ENCODE assay signal across 23 cellular contexts in genomic region chr3:70974752-70975151, GRCh38.
A peak's percentile ranks its signal among the peaks of the same experiment; 100 is the strongest.
DNase-seq lines count a peak whose midpoint lies in the region; ATAC-seq and TF ChIP-seq lines count a peak whose summit lies in the region.
"Had no signal": no experiment of that assay in that cellular context is flagged by ENCODE, and none has a peak within 500 bp of the region (broad histone marks: within the 10 kb centered on the region; RNA-seq: fewer than 3 reads in every experiment).

No MANE protein-coding gene starts in this region.

- H3K9ac ChIP-seq in SK-N-MC (ENCODE audit: insufficient read length): no peak overlapping the region

- H3K27ac ChIP-seq in SK-N-MC: peak overlapping the region; percentile 84
- H3K27ac ChIP-seq: colonic mucosa, SJCRH30 had no signal

- peak overlapping the region; percentile 72 for H3K27ac Mint-ChIP-seq in activated naive CD4-positive, alpha-beta T cell treated with anti-CD3 and anti-CD28 coated beads, Interleukin-2, amount 50 U/mL, for 24 hours
- H3K27ac Mint-ChIP-seq in stimulated activated effector memory CD8-positive, alpha-beta T cell treated with anti-CD3 and anti-CD28 coated beads, Interleukin-12 subunit alpha, Interleukin-12 subunit beta, amount 100 ng/mL, for 72 hours: no peak overlapping the region
- H3K27ac Mint-ChIP-seq in activated CD8-positive, alpha-beta memory T cell treated with anti-CD3 and anti-CD28 coated beads, Interleukin-2, amount 10 ng/mL, durations not matched to agents 7 days and 5 days: no peak overlapping the region
- H3K27ac Mint-ChIP-seq: activated T-helper 1 cell treated with anti-CD3 and anti-CD28 coated beads, Interleukin-12 subunit alpha, Interleukin-12 subunit beta, Interleukin-2, Interleukin-4 antibody, amounts not matched to agents 30 ng/mL and 10 ng/mL and 1 ng/mL, durations not matched to agents 14 hours and 24 hours and 36 hours; endodermal cell; T-helper 1 cell treated with Interleukin-12 subunit alpha and Interleukin-12 subunit beta and Interleukin-4 antibody, amounts not matched to agents 30 μg/mL and 1 μg/mL, for 36 hours had no signal

- no peak for TF ChIP-seq CTCF in fibroblast of mammary gland (conservative IDR thresholded peaks at IDR 0.05; ENCODE audit: control insufficient read depth, insufficient read depth, low read depth, low read length)

- H3K9me3 ChIP-seq in SK-N-MC (ENCODE audit: low read depth, low read length): no peaks in the 10 kb centered on the region
- H3K9me3 ChIP-seq: colonic mucosa, mucosa of descending colon, SJCRH30, suprapubic skin had no signal

- DNase-seq in activated naive CD4-positive, alpha-beta T cell (lab: John Stamatoyannopoulos, UW): no peak
- DNase-seq in SK-N-MC (ENCODE audit: low read depth, low spot score) (no peak), fibroblast of mammary gland (ENCODE audit: low read depth) (peak; percentile 47), cerebellar cortex (ENCODE audit: low spot score) (no peak), retina (no peak)
- peak in 1 of 2 donors; percentile 20 for DNase-seq in stimulated activated effector memory CD8-positive, alpha-beta T cell treated with anti-CD3 and anti-CD28 coated beads, Interleukin-12 subunit alpha, Interleukin-12 subunit beta, amount 100 ng/mL, for 72 hours (ENCODE audit: low spot score in 2 of 2)
- DNase-seq in activated CD8-positive, alpha-beta memory T cell treated with anti-CD3 and anti-CD28 coated beads, Interleukin-2, amount 10 ng/mL, durations not matched to agents 7 days and 5 days: no peak
- DNase-seq: activated CD4-positive, alpha-beta T cell treated with anti-CD3 and anti-CD28 coated beads for 1 hour; C1 segment of cervical spinal cord; Calu3; colonic mucosa; endodermal cell; H7; mucosa of descending colon; MV-4-11; NCI-H524 treated with DMSO at 0.1 percent for 48 hours; posterior cingulate gyrus; SJCRH30 had no signal

- H3K4me3 Mint-ChIP-seq in activated naive CD4-positive, alpha-beta T cell treated with anti-CD3 and anti-CD28 coated beads, Interleukin-2, amount 50 U/mL, for 24 hours: no peak overlapping the region
- H3K4me3 Mint-ChIP-seq in stimulated activated effector memory CD8-positive, alpha-beta T cell treated with anti-CD3 and anti-CD28 coated beads, Interleukin-12 subunit alpha, Interleukin-12 subunit beta, amount 100 ng/mL, for 72 hours: no peak overlapping the region
- no peak overlapping the region for H3K4me3 Mint-ChIP-seq in activated CD8-positive, alpha-beta memory T cell treated with anti-CD3 and anti-CD28 coated beads, Interleukin-2, amount 10 ng/mL, durations not matched to agents 7 days and 5 days
- H3K4me3 Mint-ChIP-seq: activated T-helper 1 cell treated with anti-CD3 and anti-CD28 coated beads, Interleukin-12 subunit alpha, Interleukin-12 subunit beta, Interleukin-2, Interleukin-4 antibody, amounts not matched to agents 30 ng/mL and 10 ng/mL and 1 ng/mL, durations not matched to agents 14 hours and 24 hours and 36 hours; endodermal cell; T-helper 1 cell treated with Interleukin-12 subunit alpha and Interleukin-12 subunit beta and Interleukin-4 antibody, amounts not matched to agents 30 μg/mL and 1 μg/mL, for 36 hours had no signal

- ATAC-seq in stimulated activated effector memory CD8-positive, alpha-beta T cell treated with anti-CD3 and anti-CD28 coated beads, Interleukin-12 subunit alpha, Interleukin-12 subunit beta, amount 100 ng/mL, for 72 hours: peak; percentile 51
- ATAC-seq in activated CD8-positive, alpha-beta memory T cell treated with anti-CD3 and anti-CD28 coated beads, Interleukin-2, amount 10 ng/mL, durations not matched to agents 7 days and 5 days: no peak
- ATAC-seq: mucosa of descending colon, Panc1 had no signal

- H3K27me3 Mint-ChIP-seq in activated naive CD4-positive, alpha-beta T cell treated with anti-CD3 and anti-CD28 coated beads, Interleukin-2, amount 50 U/mL, for 24 hours: no peaks in the 10 kb centered on the region
- no peaks in the 10 kb centered on the region for H3K27me3 Mint-ChIP-seq in activated CD8-positive, alpha-beta memory T cell treated with anti-CD3 and anti-CD28 coated beads, Interleukin-2, amount 10 ng/mL, durations not matched to agents 7 days and 5 days

- H3K36me3 ChIP-seq in SK-N-MC (ENCODE audit: insufficient read depth, low read length): peaks cover 26% of the 10 kb centered on the region; the same call in 1 of the 2 replicates

- no peaks in the 10 kb centered on the region for H3K9me3 Mint-ChIP-seq in activated naive CD4-positive, alpha-beta T cell treated with anti-CD3 and anti-CD28 coated beads, Interleukin-2, amount 50 U/mL, for 24 hours
- no peaks in the 10 kb centered on the region for H3K9me3 Mint-ChIP-seq in stimulated activated effector memory CD8-positive, alpha-beta T cell treated with anti-CD3 and anti-CD28 coated beads, Interleukin-12 subunit alpha, Interleukin-12 subunit beta, amount 100 ng/mL, for 72 hours
- no peaks in the 10 kb centered on the region for H3K9me3 Mint-ChIP-seq in activated CD8-positive, alpha-beta memory T cell treated with anti-CD3 and anti-CD28 coated beads, Interleukin-2, amount 10 ng/mL, durations not matched to agents 7 days and 5 days (ENCODE audit: low read depth)
- H3K9me3 Mint-ChIP-seq: activated T-helper 1 cell treated with anti-CD3 and anti-CD28 coated beads, Interleukin-12 subunit alpha, Interleukin-12 subunit beta, Interleukin-2, Interleukin-4 antibody, amounts not matched to agents 30 ng/mL and 10 ng/mL and 1 ng/mL, durations not matched to agents 14 hours and 24 hours and 36 hours; endodermal cell had no signal

- H3K4me3 ChIP-seq in SK-N-MC (0 out of 2 replicates have a peak overlapping the region, but pooled peaks have one; percentile 25), fibroblast of mammary gland (ENCODE audit: control insufficient read depth, low read depth, low read length) (no peak overlapping the region)
- H3K4me3 ChIP-seq: colonic mucosa, mucosa of descending colon, SJCRH30, suprapubic skin had no signal

- peaks cover 32% of the 10 kb centered on the region for H3K36me3 Mint-ChIP-seq in activated naive CD4-positive, alpha-beta T cell treated with anti-CD3 and anti-CD28 coated beads, Interleukin-2, amount 50 U/mL, for 24 hours
- peaks cover 100% of the 10 kb centered on the region for H3K36me3 Mint-ChIP-seq in stimulated activated effector memory CD8-positive, alpha-beta T cell treated with anti-CD3 and anti-CD28 coated beads, Interleukin-12 subunit alpha, Interleukin-12 subunit beta, amount 100 ng/mL, for 72 hours
- peaks cover 53% of the 10 kb centered on the region for H3K36me3 Mint-ChIP-seq in activated CD8-positive, alpha-beta memory T cell treated with anti-CD3 and anti-CD28 coated beads, Interleukin-2, amount 10 ng/mL, durations not matched to agents 7 days and 5 days

- CTCF ChIA-PET in activated CD8-positive, alpha-beta memory T cell treated with anti-CD3 and anti-CD28 coated beads, Interleukin-2, amount 10 ng/mL, durations not matched to agents 7 days and 5 days (lab: Charles Lee): no interaction called here

- H3K4me1 Mint-ChIP-seq in activated naive CD4-positive, alpha-beta T cell treated with anti-CD3 and anti-CD28 coated beads, Interleukin-2, amount 50 U/mL, for 24 hours: peaks cover 29% of the 10 kb centered on the region
- peaks cover 27% of the 10 kb centered on the region for H3K4me1 Mint-ChIP-seq in stimulated activated effector memory CD8-positive, alpha-beta T cell treated with anti-CD3 and anti-CD28 coated beads, Interleukin-12 subunit alpha, Interleukin-12 subunit beta, amount 100 ng/mL, for 72 hours
- no peaks in the 10 kb centered on the region for H3K4me1 Mint-ChIP-seq in activated CD8-positive, alpha-beta memory T cell treated with anti-CD3 and anti-CD28 coated beads, Interleukin-2, amount 10 ng/mL, durations not matched to agents 7 days and 5 days
